Comparison of ENCODE assay signal across 25 cellular contexts in genomic region chr3:48057521-48057920, GRCh38. TPM values are rescaled to one million over a fixed set of nuclear protein-coding genes. Genes with fewer than 3 reads are reported as not detected.
DNase-seq lines count a peak whose midpoint lies in the region; ATAC-seq and TF ChIP-seq lines count a peak whose summit lies in the region.
"Had no signal": no experiment of that assay in that cellular context is flagged by ENCODE, and none has a peak within 500 bp of the region (broad histone marks: within the 10 kb centered on the region; RNA-seq: fewer than 3 reads in every experiment).

No MANE protein-coding gene starts in this region.

- H3K36me3 ChIP-seq in GM23248 (ENCODE audit: low read depth) (no peaks in the 10 kb centered on the region), neural progenitor cell (no peaks in the 10 kb centered on the region), Karpas-422 (ENCODE audit: insufficient read depth, low read length) (no peaks in the 10 kb centered on the region)

- peaks cover 15% of the 10 kb centered on the region for H3F3A ChIP-seq in GM23248 (ENCODE audit: insufficient read depth)
- H3F3A ChIP-seq in neural progenitor cell (ENCODE audit: low read depth), result peaks cover 8% of the 10 kb centered on the region

- peak overlapping the region; percentile 50 for H3K9ac ChIP-seq in GM23248
- H3K9ac ChIP-seq in neural progenitor cell, result no peak overlapping the region
- no peak overlapping the region for H3K9ac ChIP-seq in Karpas-422 (ENCODE audit: low read length)
- H3K9ac ChIP-seq: SK-N-SH had no signal

- H3K4me3 ChIP-seq in AG10803 (ENCODE audit: low read length), result no peak overlapping the region
- no peak overlapping the region for H3K4me3 ChIP-seq in GM23248
- no peak overlapping the region for H3K4me3 ChIP-seq in neural progenitor cell
- no peak overlapping the region for H3K4me3 ChIP-seq in Karpas-422 (ENCODE audit: low read length)
- H3K4me3 ChIP-seq: body of pancreas, spleen had no signal

- peaks cover 21% of the 10 kb centered on the region for H3K4me1 ChIP-seq in GM23248 (ENCODE audit: insufficient read depth)
- H3K4me1 ChIP-seq in neural progenitor cell, result no peaks in the 10 kb centered on the region
- peaks cover 7% of the 10 kb centered on the region for H3K4me1 ChIP-seq in Karpas-422 (ENCODE audit: low read length)

- peaks cover 9% of the 10 kb centered on the region; the same call in 1 of the 2 replicates for H4K20me1 ChIP-seq in GM23248 (ENCODE audit: insufficient read depth)
- H4K20me1 ChIP-seq in neural progenitor cell (ENCODE audit: low read depth), result no peaks in the 10 kb centered on the region
- no peaks in the 10 kb centered on the region for H4K20me1 ChIP-seq in Karpas-422 (ENCODE audit: insufficient read depth, low read depth, low read length)

- in situ Hi-C loops in GM23248 (cut with MboI), result no loop called here

- peaks cover 24% of the 10 kb centered on the region for H3K36me3 Mint-ChIP-seq in neural progenitor cell

- H3K9me2 ChIP-seq in GM23248 (ENCODE audit: insufficient read depth) (no peaks in the 10 kb centered on the region), Karpas-422 (replicated peaks; ENCODE audit: insufficient read depth, low read length) (no peaks in the 10 kb centered on the region)
- H3K9me2 ChIP-seq: SK-N-SH had no signal

- H3K4me1 Mint-ChIP-seq in neural progenitor cell, result no peaks in the 10 kb centered on the region

- no peaks in the 10 kb centered on the region for H3K27me3 Mint-ChIP-seq in neural progenitor cell (ENCODE audit: insufficient read depth, low read depth)
- H3K27me3 Mint-ChIP-seq: activated naive CD8-positive, alpha-beta T cell treated with anti-CD3 and anti-CD28 coated beads, Interleukin-2, amount 50 U/mL, for 24 hours; activated T-cell treated with anti-CD3 and anti-CD28 coated beads, Interleukin-2, amount 50 U/mL, for 24 hours; CD4-positive, alpha-beta memory T cell had no signal

- H3K9me3 ChIP-seq in GM23248 (ENCODE audit: low read depth) (no peaks in the 10 kb centered on the region), neural progenitor cell (ENCODE audit: low read depth) (peaks cover 8% of the 10 kb centered on the region), Karpas-422 (ENCODE audit: low read length) (no peaks in the 10 kb centered on the region)
- H3K9me3 ChIP-seq: body of pancreas, SK-N-SH, thoracic aorta had no signal

- H3K4me3 Mint-ChIP-seq in neural progenitor cell, result no peak overlapping the region
- H3K4me3 Mint-ChIP-seq: activated naive CD8-positive, alpha-beta T cell treated with anti-CD3 and anti-CD28 coated beads, Interleukin-2, amount 50 U/mL, for 24 hours; activated T-cell treated with anti-CD3 and anti-CD28 coated beads, Interleukin-2, amount 50 U/mL, for 24 hours had no signal

- H3K27ac Mint-ChIP-seq in neural progenitor cell, result no peak overlapping the region
- H3K27ac Mint-ChIP-seq: activated naive CD8-positive, alpha-beta T cell treated with anti-CD3 and anti-CD28 coated beads, Interleukin-2, amount 50 U/mL, for 24 hours; activated T-cell treated with anti-CD3 and anti-CD28 coated beads, Interleukin-2, amount 50 U/mL, for 24 hours had no signal

- H3K27ac ChIP-seq in GM23248 (peak overlapping the region; percentile 63), neural progenitor cell (peak overlapping the region; percentile 49), Karpas-422 (ENCODE audit: low read length) (no peak overlapping the region)
- H3K27ac ChIP-seq: body of pancreas, thoracic aorta had no signal

- no peak overlapping the region for H2AFZ ChIP-seq in GM23248
- H2AFZ ChIP-seq in neural progenitor cell (replicated peaks), result no peak overlapping the region
- no peak overlapping the region for H2AFZ ChIP-seq in Karpas-422 (ENCODE audit: low read length)

- no peak for ATAC-seq in HG02623 (IDR thresholded peaks at IDR 0.05; ENCODE audit: unreplicated experiment)
- ATAC-seq: activated naive CD8-positive, alpha-beta T cell treated with anti-CD3 and anti-CD28 coated beads, Interleukin-2, amount 50 U/mL, for 24 hours; body of pancreas; stimulated activated naive CD8-positive, alpha-beta T cell treated with anti-CD3 and anti-CD28 coated beads, Interleukin-15, Interleukin-2, amounts not matched to agents 100 U/mL and 50 U/mL, for 24 hours had no signal

- TF ChIP-seq CTCF in AG10803 (conservative IDR thresholded peaks at IDR 0.05; ENCODE audit: low read length) (no peak), neural progenitor cell (IDR thresholded peaks at IDR 0.05) (no peak)

- H3K27me3 ChIP-seq in GM23248 (replicated peaks; ENCODE audit: insufficient read depth) (no peaks in the 10 kb centered on the region), neural progenitor cell (no peaks in the 10 kb centered on the region), Karpas-422 (ENCODE audit: low read length) (no peaks in the 10 kb centered on the region)
- H3K27me3 ChIP-seq: body of pancreas, spleen had no signal

- peak; percentile 71 for DNase-seq in AG10803 (ENCODE audit: low read depth)
- DNase-seq in GM23248, result peak; percentile 70
- DNase-seq in cerebellum (ENCODE audit: low spot score), result peak; percentile 36
- DNase-seq in neural progenitor cell (ENCODE audit: low spot score), result no peak
- DNase-seq in HuH-7 (ENCODE audit: low spot score), result no peak
- DNase-seq in Karpas-422, result no peak
- DNase-seq: activated CD4-positive, alpha-beta T cell treated with anti-CD3 and anti-CD28 coated beads for 4 hours; activated gamma-delta T cell treated with Interleukin-2 at 50 U/mL for 16 hours; activated naive CD8-positive, alpha-beta T cell treated with anti-CD3 and anti-CD28 coated beads, Interleukin-2, amount 50 U/mL, for 24 hours; activated T-cell treated with anti-CD3 and anti-CD28 coated beads, Interleukin-2, amount 50 U/mL, for 24 hours; AML-193; body of pancreas; CD4-positive, alpha-beta memory T cell; DMS153; effector memory CD4-positive, alpha-beta T cell; GDM1; NCI-H1930; NCI-H2227 treated with DMSO at 0.1 percent for 48 hours; NCI-H774; SK-N-SH; spleen; stimulated activated CD4-positive, alpha-beta T cell treated with anti-CD3 and anti-CD28 coated beads, Interleukin-4, amount 100 ng/mL, for 1 hour; stimulated activated naive CD8-positive, alpha-beta T cell treated with anti-CD3 and anti-CD28 coated beads, Interleukin-15, Interleukin-2, amounts not matched to agents 100 U/mL and 50 U/mL, for 24 hours had no signal

- H3K4me2 ChIP-seq in GM23248 (ENCODE audit: unreplicated experiment), result peak overlapping the region; percentile 60
- no peak overlapping the region for H3K4me2 ChIP-seq in neural progenitor cell
- no peak overlapping the region for H3K4me2 ChIP-seq in Karpas-422 (ENCODE audit: low read depth, low read length, poor library complexity, severe bottlenecking)

- H3K9me3 Mint-ChIP-seq in neural progenitor cell, result peaks cover 26% of the 10 kb centered on the region
- H3K9me3 Mint-ChIP-seq: activated naive CD8-positive, alpha-beta T cell treated with anti-CD3 and anti-CD28 coated beads, Interleukin-2, amount 50 U/mL, for 24 hours; activated T-cell treated with anti-CD3 and anti-CD28 coated beads, Interleukin-2, amount 50 U/mL, for 24 hours had no signal

- H3K79me2 ChIP-seq in GM23248 (ENCODE audit: insufficient read depth), result peaks cover 74% of the 10 kb centered on the region
- peaks cover 61% of the 10 kb centered on the region for H3K79me2 ChIP-seq in neural progenitor cell (ENCODE audit: low read depth)
- H3K79me2 ChIP-seq in Karpas-422 (ENCODE audit: low read length), result peaks cover 50% of the 10 kb centered on the region

- 8 to 12% methylated on average over 2 of the region's 2 CpGs for WGBS in GM23248 (ENCODE audit: low coverage in 1 of 2, low lambda C conversion rate in 2 of 2, missing lambda C conversion rate in 2 of 2), 2 experiments

RNA-seq across cellular contexts. Expression of gene MAP4, which starts 41.3 kb away (rescaled TPM):
- 121 and 132 TPM in 2 replicates for total RNA-seq in GM23248 (2014; rRNA removed; shearing (Covaris generic))
- polyA plus RNA-seq in GM23248 (2016; fragmentation: Nextera tagmentation; extraction: Ambion mirVana), result 235 and 253 TPM in 2 replicates
- 149 TPM for total RNA-seq in cerebellum
- total RNA-seq in neural progenitor cell (ENCODE audit: low replicate concordance), result 54.6 and 66.6 TPM in 2 replicates
- 45.6 and 47.4 TPM in 2 replicates for total RNA-seq in Karpas-422 (2014; rRNA removed; shearing (Covaris generic); ENCODE audit: low replicate concordance)

Comparison
In these comparisons a context has a peak if more than half of its experiments do, and no peak if none do; other contexts are left out.
1. DNase-seq: peak in AG10803 (single experiment), GM23248 (single experiment) and cerebellum (single experiment); none in neural progenitor cell (single experiment), HuH-7 (single experiment) and Karpas-422 (single experiment).